Comparison of ENCODE assay signal across 8 cellular contexts in the genomic region with DNA sequence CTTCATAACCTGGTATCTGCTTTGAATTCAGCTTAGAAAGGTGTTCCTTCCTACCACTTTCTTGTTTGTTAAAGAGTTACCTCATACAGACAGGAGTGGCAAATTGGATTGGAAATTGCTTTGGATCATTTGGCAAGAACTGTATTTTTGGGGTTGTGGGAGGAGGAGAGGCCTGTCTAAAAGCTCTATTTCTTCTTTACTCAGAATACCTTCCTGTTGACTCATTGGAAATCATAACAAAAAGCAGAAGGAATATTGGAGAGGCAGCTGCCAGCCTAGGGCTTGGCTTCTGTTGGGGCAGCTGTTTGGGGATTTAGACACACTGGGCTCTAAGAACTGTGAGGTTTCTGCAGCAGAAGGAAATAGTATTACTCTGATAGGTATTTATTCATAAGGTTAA. TPM values are rescaled to one million over a fixed set of nuclear protein-coding genes. Genes with fewer than 3 reads are reported as not detected.
A peak's percentile ranks its signal among the peaks of the same experiment; 100 is the strongest.
DNase-seq lines count a peak whose midpoint lies in the region; ATAC-seq and TF ChIP-seq lines count a peak whose summit lies in the region.

No MANE protein-coding gene starts in this region.

- H3K36me3 ChIP-seq in body of pancreas (replicated peaks in 1 of 2; ENCODE audit: insufficient read depth in 1 of 2, low read depth in 2 of 2) = no peaks in the 10 kb centered on the region
- H3K36me3 ChIP-seq in tibial nerve = no peaks in the 10 kb centered on the region

- H3K27me3 ChIP-seq in body of pancreas (no peaks in the 10 kb centered on the region), tibial nerve (no peaks in the 10 kb centered on the region)

- H3K4me3 ChIP-seq in body of pancreas (no peak overlapping the region), tibial nerve (no peak overlapping the region)

- no peak for TF ChIP-seq CTCF in body of pancreas (IDR thresholded peaks at IDR 0.05)
- no peak for TF ChIP-seq CTCF in tibial nerve (IDR thresholded peaks at IDR 0.05)

- intact Hi-C loops in body of pancreas (cut with DNase I) (no loop called here), left colon (cut with DNase I, micrococcal nuclease) (no loop called here)

- peaks cover 45% of the 10 kb centered on the region for H3K4me1 ChIP-seq in body of pancreas
- H3K4me1 ChIP-seq in tibial nerve = peaks cover 10 to 86% (median 51%) of the 10 kb centered on the region in 4 donors

- peak in 1 of 2 donors; percentile 76 for TF ChIP-seq EP300 in tibial nerve (IDR thresholded peaks at IDR 0.05)

- peak; percentile 78 for DNase-seq in GM04503 (ENCODE audit: low read depth)
- DNase-seq in NCI-H524 (lab: John Stamatoyannopoulos, UW) = peak; percentile 65 to 82
- DNase-seq in body of pancreas = peak in 2 of 4 donors; percentile 35 to 52
- no peak for DNase-seq in left colon
- DNase-seq in tibial nerve (ENCODE audit: low spot score in 2 of 2) = peak in 1 of 2 donors; percentile 48
- no peak for DNase-seq in stimulated activated CD8-positive, alpha-beta memory T cell treated with anti-CD3 and anti-CD28 coated beads, Interleukin-4, amount 100 ng/mL, for 48 hours

- H3K27ac ChIP-seq in body of pancreas (peak overlapping the region; percentile 63 to 94 (median 84)), tibial nerve (peak overlapping the region; percentile 47 to 93 (median 84))

- TF ChIP-seq POLR2A in body of pancreas (IDR thresholded peaks at IDR 0.05) (no peak), tibial nerve (IDR thresholded peaks at IDR 0.05) (no peak)

- H3K9me3 ChIP-seq in body of pancreas (no peaks in the 10 kb centered on the region), tibial nerve (no peaks in the 10 kb centered on the region)

- ATAC-seq in body of pancreas = peak; percentile 24
- ATAC-seq in left colon = peak; percentile 31
- no peak for ATAC-seq in GM18861 (IDR thresholded peaks at IDR 0.05; ENCODE audit: unreplicated experiment)
- no peak for ATAC-seq in GM18517 (IDR thresholded peaks at IDR 0.05; ENCODE audit: unreplicated experiment)

RNA-seq across cellular contexts. Expression of a gene that starts 14.2 kb away (rescaled TPM):
- total RNA-seq in body of pancreas (10 to 100 TPM; 79.6 to 92.9 TPM), left colon (100 to 1,000 TPM; 197 to 223 TPM), tibial nerve (100 to 1,000 TPM; 238 to 358 (median 282) TPM)

RNA-seq across cellular contexts. Expression of a gene that starts 50.1 kb away (rescaled TPM):
- total RNA-seq in body of pancreas (1 to 10 TPM; 5.7 to 9.6 TPM), left colon (10 to 100 TPM; 14.7 to 21.2 TPM), tibial nerve (1 to 10 TPM in 2 of 4 donors, under 1 TPM in 2; 0.66 to 2.9 (median 1.2) TPM)

Comparison
In these comparisons a context has a peak if more than half of its experiments do, and no peak if none do; other contexts are left out.
1. DNase-seq: peak in GM04503 (single experiment) and NCI-H524 (2 of 2); none in left colon (0 of 2) and stimulated activated CD8-positive, alpha-beta memory T cell treated with anti-CD3 and anti-CD28 coated beads, Interleukin-4, amount 100 ng/mL, for 48 hours (single experiment).
2. ATAC-seq: peak in body of pancreas (single experiment) and left colon (single experiment); none in GM18861 (single experiment) and GM18517 (single experiment).